8 cellular contexts compared by ENCODE assay signal in genomic region chr17:70168979-70169706, GRCh38. TPM values are rescaled to one million over a fixed set of nuclear protein-coding genes. Genes with fewer than 3 reads are reported as not detected.
DNase-seq lines count a peak whose midpoint lies in the region; ATAC-seq, FAIRE-seq and TF ChIP-seq lines count a peak whose summit lies in the region.

Gene KCNJ2, plus strand, starts transcription at chr17:70169532. Its CDS starts 5,508 bp downstream, at chr17:70175040.

- H3K4me1 ChIP-seq in A549 (peaks cover 10% of the 10 kb centered on the region), left lung (peaks cover 0 to 39% of the 10 kb centered on the region in 2 donors)

- 0 out of 5 replicates have a peak, but pooled peaks of 1 of the 2 experiments have one; percentile 9 for TF ChIP-seq RAD21 in A549 (conservative IDR thresholded peaks at IDR 0.05 in 1 of 2, IDR thresholded peaks at IDR 0.05 in 1 of 2)

- TF ChIP-seq CTCF in A549 (IDR thresholded peaks at IDR 0.05) (no peak), left lung (IDR thresholded peaks at IDR 0.05) (no peak)

- no peak for FAIRE-seq in A549 (lab: Jason Lieb, UNC)

- H3K9me3 ChIP-seq in A549: no peaks in the 10 kb centered on the region
- H3K9me3 ChIP-seq in left lung: no peaks in the 10 kb centered on the region

- peak; percentile 48 for TF ChIP-seq POLR2A in A549 (IDR thresholded peaks at IDR 0.05; ENCODE audit: low read length)

- no peak for TF ChIP-seq EP300 in A549 (IDR thresholded peaks at IDR 0.05)

- H3K4me3 ChIP-seq in A549 (peak within 1 kb of the TSS; percentile 54), left lung (peak within 1 kb of the TSS; percentile 53 to 66)

- H3K27me3 ChIP-seq in left lung: peaks cover 0 to 13% of the 10 kb centered on the region in 2 donors

- H3K36me3 ChIP-seq in left lung: no peaks in the 10 kb centered on the region

- ATAC-seq in A549 (peak; percentile 92 to 97), GM18520 (IDR thresholded peaks at IDR 0.05; ENCODE audit: unreplicated experiment) (peak; percentile 84), HG02973 (IDR thresholded peaks at IDR 0.05; ENCODE audit: unreplicated experiment) (peak; percentile 98), left lung (peak; percentile 92)

- peak within 1 kb of the TSS; percentile 99 for H3K4me2 ChIP-seq in A549

- WGBS in A549 (ENCODE audit: missing lambda C conversion rate): 3% methylated on average over 28 of the region's 67 CpGs

- intact Hi-C loops in left lung (cut with DNase I): no loop called here

- DNase-seq in A549 (ENCODE audit: low read depth in 1 of 2, low spot score in 1 of 2) (peak; percentile 68 to 85), NCI-H2081 (lab: John Stamatoyannopoulos, UW) (peak; percentile 91 to 92), UCSD-AML1 (lab: John Stamatoyannopoulos, UW; ENCODE audit: unreplicated experiment) (peak; percentile 82), dermis blood vessel endothelial cell (peak; percentile 91), left lung (peak; percentile 91 to 99)
- peak; percentile 13 for DNase-seq in stimulated activated CD4-positive, alpha-beta T cell treated with anti-CD3 and anti-CD28 coated beads, Interleukin-2, amount 100 ng/mL, for 4 hours (ENCODE audit: low read depth)

- H3K27ac ChIP-seq in A549: peak within 1 kb of the TSS; percentile 61 to 80
- H3K27ac ChIP-seq in left lung: peak within 1 kb of the TSS; percentile 90 to 98

- CTCF ChIA-PET in A549 (lab: Yijun Ruan, JAX): interaction anchor here (0.7 to 4.3 kb wide), 12 partner anchors 8 to 703 kb away, joined by 3 to 30 read pairs (median 8); no protein-coding TSS in a partner anchor

- POLR2A ChIA-PET in A549 (lab: Yijun Ruan, JAX): interaction anchor here (1.3 kb wide), 1 partner anchor 601 kb away, joined by 4 read pairs; no protein-coding TSS in a partner anchor

TF ChIP-seq in A549, 52 proteins besides CTCF, POLR2A, EP300 and RAD21:
- TF ChIP-seq E2F6 (IDR thresholded peaks at IDR 0.05; ENCODE audit: borderline replicate concordance, low read depth) (peak; percentile 76), PHF8 (IDR thresholded peaks at IDR 0.05; ENCODE audit: borderline replicate concordance, low read depth) (0 out of 2 replicates have a peak, but pooled peaks have one; percentile 30), RNF2 (IDR thresholded peaks at IDR 0.05; ENCODE audit: borderline replicate concordance, low read depth) (peak; percentile 67; the same call in 1 of the 2 replicates), MAFK (IDR thresholded peaks at IDR 0.05; ENCODE audit: partially characterized antibody) (no peak), HDAC2 (IDR thresholded peaks at IDR 0.05) (peak; percentile 36; the same call in 1 of the 2 replicates), MAX (IDR thresholded peaks at IDR 0.05) (peak; percentile 64), ATOH8 (CRISPR knock-in tag; IDR thresholded peaks at IDR 0.05; ENCODE audit: low read depth) (no peak), MAZ (IDR thresholded peaks at IDR 0.05; ENCODE audit: borderline replicate concordance, low read depth, low read length) (no peak), JUN (IDR thresholded peaks at IDR 0.05) (peak in 1 of 2 experiments; percentile 43; a peak in 1 of 5 replicates)

RNA-seq across cellular contexts. Expression of gene KCNJ2, which starts in this region (rescaled TPM):
- polyA plus RNA-seq in A549 (2011; rRNA removed): 0.14 and 0.40 TPM in 2 replicates
- polyA plus RNA-seq in A549 (2012; cell fraction: cytosol; rRNA removed): 0.03 and 0.04 TPM in 2 replicates
- polyA plus RNA-seq in A549 (2012; cell fraction: nucleus; rRNA removed): 0.01 and 0.04 TPM in 2 replicates
- polyA plus RNA-seq in A549 (2017; fragmentation: RNase III; extraction: RNeasy Plus Mini Kit Qiagen cat#74134 plus additional on column Dnase treatment): 0.12 to 0.17 TPM (median 0.14 TPM) in 3 replicates
- 1.0 and 1.2 TPM in 2 replicates for polyA minus RNA-seq in A549 (2011; rRNA and poly(A)+ RNA removed)
- total RNA-seq in dermis blood vessel endothelial cell: 2.7 and 11.6 TPM in 2 replicates
- 10 to 100 TPM; 14.6 to 25.3 TPM for total RNA-seq in left lung

Comparison
In these comparisons a context has a peak if more than half of its experiments do, and no peak if none do; other contexts are left out.
1. Peak in every context shown above with its lines: DNase-seq, ATAC-seq, H3K4me3 ChIP-seq and H3K27ac ChIP-seq.
2. DNase-seq: peak in every context shown above with its lines; median percentile 95 in left lung; 92 in NCI-H2081; 91 in dermis blood vessel endothelial cell; 82 in UCSD-AML1; 76 in A549; 13 in stimulated activated CD4-positive, alpha-beta T cell treated with anti-CD3 and anti-CD28 coated beads, Interleukin-2, amount 100 ng/mL, for 4 hours.